ENCODE assay signal across 2 cellular contexts in genomic region chr5:138389911-138390310, GRCh38. TPM values are rescaled to one million over a fixed set of nuclear protein-coding genes. Genes with fewer than 3 reads are reported as not detected.
"Had no signal": no experiment of that assay in that cellular context is flagged by ENCODE, and none has a peak within 500 bp of the region (broad histone marks: within the 10 kb centered on the region; RNA-seq: fewer than 3 reads in every experiment).

No MANE protein-coding gene starts in this region.

RNA-seq across cellular contexts. Expression of gene CDC25C, which starts 58.3 kb away (rescaled TPM):
- total RNA-seq: ascending aorta, T-helper 17 cell had no signal
